In genomic region chr3:16482194-16482769, GRCh38 we compare ENCODE assay signal across 9 cellular contexts. TPM values are rescaled to one million over a fixed set of nuclear protein-coding genes. Genes with fewer than 3 reads are reported as not detected.
DNase-seq lines count a peak whose midpoint lies in the region; ATAC-seq and TF ChIP-seq lines count a peak whose summit lies in the region.
"Had no signal": no experiment of that assay in that cellular context is flagged by ENCODE, and none has a peak within 500 bp of the region (broad histone marks: within the 10 kb centered on the region; RNA-seq: fewer than 3 reads in every experiment).

No MANE protein-coding gene starts in this region.

- POLR2A ChIA-PET in activated CD4-positive, alpha-beta T cell treated with anti-CD3 and anti-CD28 coated beads, Interleukin-2, amount 10 ng/mL, durations not matched to agents 7 days and 5 days (lab: Charles Lee): interaction anchor here (0.6 to 1.0 kb wide), 2 partner anchors 30 to 73 kb away, joined by 3 to 8 read pairs; no protein-coding TSS in a partner anchor

- peaks cover 73% of the 10 kb centered on the region for H3K36me3 Mint-ChIP-seq in activated CD4-positive, alpha-beta T cell treated with anti-CD3 and anti-CD28 coated beads, Interleukin-2, amount 10 ng/mL, durations not matched to agents 7 days and 5 days (ENCODE audit: low read depth)
- peaks cover 33% of the 10 kb centered on the region for H3K36me3 Mint-ChIP-seq in activated naive CD8-positive, alpha-beta T cell

- peak; percentile 14 for ATAC-seq in HG03066 (IDR thresholded peaks at IDR 0.05; ENCODE audit: low read depth, unreplicated experiment)
- ATAC-seq in stimulated activated naive CD8-positive, alpha-beta T cell treated with anti-CD3 and anti-CD28 coated beads, Interleukin-15, amount 100 ng/mL, for 72 hours: peak; percentile 46
- ATAC-seq in HG02884 (IDR thresholded peaks at IDR 0.05; ENCODE audit: unreplicated experiment): no peak

- no peak overlapping the region for H2AFZ ChIP-seq in smooth muscle cell (ENCODE audit: low read depth)

- peaks cover 2% of the 10 kb centered on the region for H3K9me3 Mint-ChIP-seq in activated CD4-positive, alpha-beta T cell treated with anti-CD3 and anti-CD28 coated beads, Interleukin-2, amount 10 ng/mL, durations not matched to agents 7 days and 5 days
- H3K9me3 Mint-ChIP-seq in activated naive CD8-positive, alpha-beta T cell (ENCODE audit: low read depth): no peaks in the 10 kb centered on the region
- no peaks in the 10 kb centered on the region for H3K9me3 Mint-ChIP-seq in stimulated activated naive CD8-positive, alpha-beta T cell treated with anti-CD3 and anti-CD28 coated beads, Interleukin-15, amount 100 ng/mL, for 72 hours

- no peak overlapping the region for H3K27ac ChIP-seq in smooth muscle cell (ENCODE audit: low read depth)

- DNase-seq in activated CD4-positive, alpha-beta T cell treated with anti-CD3 and anti-CD28 coated beads, Interleukin-2, amount 10 ng/mL, durations not matched to agents 7 days and 5 days: no peak
- no peak for DNase-seq in activated CD4-positive, alpha-beta T cell treated with anti-CD3 and anti-CD28 coated beads, Interleukin-2, amount 50 U/mL, for 48 hours
- no peak for DNase-seq in stimulated activated naive CD8-positive, alpha-beta T cell treated with anti-CD3 and anti-CD28 coated beads, Interleukin-15, amount 100 ng/mL, for 72 hours
- no peak for DNase-seq in smooth muscle cell (lab: John Stamatoyannopoulos, UW; ENCODE audit: unreplicated experiment)
- DNase-seq in DMS53 treated with DMSO at 0.1 percent for 48 hours (lab: John Stamatoyannopoulos, UW; ENCODE audit: unreplicated experiment): no peak
- DNase-seq: head of caudate nucleus had no signal

- no peak overlapping the region for H3K4me3 ChIP-seq in smooth muscle cell

- H3K9me3 ChIP-seq in smooth muscle cell (replicated peaks; ENCODE audit: low read depth): no peaks in the 10 kb centered on the region

- H3K9ac ChIP-seq in smooth muscle cell (ENCODE audit: low read depth): no peak overlapping the region

- H3K4me3 Mint-ChIP-seq in activated CD4-positive, alpha-beta T cell treated with anti-CD3 and anti-CD28 coated beads, Interleukin-2, amount 10 ng/mL, durations not matched to agents 7 days and 5 days: peak overlapping the region; percentile 15
- H3K4me3 Mint-ChIP-seq in activated naive CD8-positive, alpha-beta T cell: peak overlapping the region; percentile 52
- peak overlapping the region; percentile 49 to 73 for H3K4me3 Mint-ChIP-seq in stimulated activated naive CD8-positive, alpha-beta T cell treated with anti-CD3 and anti-CD28 coated beads, Interleukin-15, amount 100 ng/mL, for 72 hours

- H3K4me1 Mint-ChIP-seq in activated CD4-positive, alpha-beta T cell treated with anti-CD3 and anti-CD28 coated beads, Interleukin-2, amount 10 ng/mL, durations not matched to agents 7 days and 5 days: peaks cover 81% of the 10 kb centered on the region
- H3K4me1 Mint-ChIP-seq in activated naive CD8-positive, alpha-beta T cell (ENCODE audit: low read depth): peaks cover 77% of the 10 kb centered on the region
- H3K4me1 Mint-ChIP-seq in stimulated activated naive CD8-positive, alpha-beta T cell treated with anti-CD3 and anti-CD28 coated beads, Interleukin-15, amount 100 ng/mL, for 72 hours: peaks cover 78% of the 10 kb centered on the region

- WGBS in smooth muscle cell (ENCODE audit: low lambda C conversion rate): 95% methylated on average over 5 of the region's 5 CpGs

- no peaks in the 10 kb centered on the region for H3F3A ChIP-seq in smooth muscle cell (ENCODE audit: low read depth)

- TF ChIP-seq CTCF in smooth muscle cell (IDR thresholded peaks at IDR 0.05; ENCODE audit: borderline replicate concordance, insufficient read depth, poor library complexity, severe bottlenecking): no peak

- CTCF ChIA-PET in activated CD4-positive, alpha-beta T cell treated with anti-CD3 and anti-CD28 coated beads, Interleukin-2, amount 10 ng/mL, durations not matched to agents 7 days and 5 days (lab: Charles Lee): interaction anchor here (1.4 to 2.1 kb wide), 2 partner anchors 14 to 192 kb away, joined by 6 to 10 read pairs; no protein-coding TSS in a partner anchor

- H3K4me2 ChIP-seq in smooth muscle cell: no peak overlapping the region

- no peaks in the 10 kb centered on the region for H3K27me3 ChIP-seq in smooth muscle cell (ENCODE audit: low read depth)

- no peaks in the 10 kb centered on the region for H3K79me2 ChIP-seq in smooth muscle cell (ENCODE audit: low read depth)

- no peaks in the 10 kb centered on the region for H3K27me3 Mint-ChIP-seq in activated CD4-positive, alpha-beta T cell treated with anti-CD3 and anti-CD28 coated beads, Interleukin-2, amount 10 ng/mL, durations not matched to agents 7 days and 5 days
- H3K27me3 Mint-ChIP-seq in activated naive CD8-positive, alpha-beta T cell: no peaks in the 10 kb centered on the region
- H3K27me3 Mint-ChIP-seq in stimulated activated naive CD8-positive, alpha-beta T cell treated with anti-CD3 and anti-CD28 coated beads, Interleukin-15, amount 100 ng/mL, for 72 hours: no peaks in the 10 kb centered on the region

- H4K20me1 ChIP-seq in smooth muscle cell (ENCODE audit: low read depth): no peaks in the 10 kb centered on the region

- peaks cover 20% of the 10 kb centered on the region for H3K4me1 ChIP-seq in smooth muscle cell (ENCODE audit: low read depth)

- H3K27ac Mint-ChIP-seq in activated CD4-positive, alpha-beta T cell treated with anti-CD3 and anti-CD28 coated beads, Interleukin-2, amount 10 ng/mL, durations not matched to agents 7 days and 5 days: peak overlapping the region; percentile 89
- H3K27ac Mint-ChIP-seq in activated naive CD8-positive, alpha-beta T cell: peak overlapping the region; percentile 78
- peak overlapping the region; percentile 3 to 69 for H3K27ac Mint-ChIP-seq in stimulated activated naive CD8-positive, alpha-beta T cell treated with anti-CD3 and anti-CD28 coated beads, Interleukin-15, amount 100 ng/mL, for 72 hours

- H3K36me3 ChIP-seq in smooth muscle cell (ENCODE audit: low read depth): no peaks in the 10 kb centered on the region

RNA-seq across cellular contexts. Expression of gene RFTN1, which starts 31.2 kb away (rescaled TPM):
- total RNA-seq in activated CD4-positive, alpha-beta T cell treated with anti-CD3 and anti-CD28 coated beads, Interleukin-2, amount 10 ng/mL, durations not matched to agents 7 days and 5 days: 10 to 100 TPM; 57.3 to 57.9 TPM
- 35.6 and 37.7 TPM in 2 replicates for total RNA-seq in smooth muscle cell
- 21.7 and 22.8 TPM in 2 replicates for polyA plus RNA-seq in smooth muscle cell

Comparison
In these comparisons a context has a peak if more than half of its experiments do, and no peak if none do; other contexts are left out.
1. H3K27ac Mint-ChIP-seq: peak in every context shown above with its lines; median percentile 89 in activated CD4-positive, alpha-beta T cell treated with anti-CD3 and anti-CD28 coated beads, Interleukin-2, amount 10 ng/mL, durations not matched to agents 7 days and 5 days; 78 in activated naive CD8-positive, alpha-beta T cell; 36 in stimulated activated naive CD8-positive, alpha-beta T cell treated with anti-CD3 and anti-CD28 coated beads, Interleukin-15, amount 100 ng/mL, for 72 hours.